ENCODE assay signal across 24 cellular contexts in the genomic region with DNA sequence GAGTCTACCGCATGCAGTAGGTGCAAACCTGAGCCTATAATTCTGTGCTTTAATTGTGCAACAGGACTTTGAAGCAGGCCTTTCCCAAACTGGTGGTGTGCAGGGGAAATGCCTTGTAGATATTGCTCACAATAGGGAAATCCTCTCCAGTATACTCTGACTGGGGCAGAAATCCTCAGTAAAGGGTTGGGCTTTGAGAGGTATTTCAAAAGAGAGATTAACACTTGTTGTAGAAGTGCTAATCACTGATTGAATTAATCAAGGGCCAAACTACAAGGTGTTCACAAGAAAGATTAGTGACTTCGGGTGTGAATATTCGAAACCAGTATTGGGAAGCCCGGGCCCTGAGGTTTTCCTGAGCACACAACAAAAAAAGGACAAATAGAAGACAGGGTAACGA. TPM values are rescaled to one million over a fixed set of nuclear protein-coding genes. Genes with fewer than 3 reads are reported as not detected.
A peak's percentile ranks its signal among the peaks of the same experiment; 100 is the strongest.
DNase-seq lines count a peak whose midpoint lies in the region; ATAC-seq, FAIRE-seq and TF ChIP-seq lines count a peak whose summit lies in the region.
"Had no signal": no experiment of that assay in that cellular context is flagged by ENCODE, and none has a peak within 500 bp of the region (broad histone marks: within the 10 kb centered on the region; RNA-seq: fewer than 3 reads in every experiment).

No MANE protein-coding gene starts in this region.

- H3K4me3 Mint-ChIP-seq in neural progenitor cell (no peak overlapping the region), T-cell (no peak overlapping the region)
- H3K4me3 Mint-ChIP-seq: CD8-positive, alpha-beta T cell had no signal

- H3K79me2 ChIP-seq in H1 (ENCODE audit: control insufficient read depth in 1 of 2, insufficient read depth in 2 of 2, low read length in 2 of 2) (no peaks in the 10 kb centered on the region), neural progenitor cell (ENCODE audit: low read depth) (no peaks in the 10 kb centered on the region)

- H3K4me3 ChIP-seq in BLaER1 (no peak overlapping the region), HUES48 (ENCODE audit: low read depth, low read length) (no peak overlapping the region), H1 (ENCODE audit: extremely low read depth in 1 of 4, insufficient read depth in 2 of 4, low read depth in 3 of 4, low read length in 4 of 4) (no peak overlapping the region), neural progenitor cell (no peak overlapping the region)
- H3K4me3 ChIP-seq: A549, HAP-1, Peyer's patch had no signal

- H2BK5ac ChIP-seq in H1 (ENCODE audit: low read depth, low read length), result no peak overlapping the region

- H4K8ac ChIP-seq in H1 (ENCODE audit: extremely low read depth, insufficient read depth, low read length), result no peak overlapping the region

- H4K5ac ChIP-seq in H1 (ENCODE audit: insufficient read length, low read depth, low read length), result no peak overlapping the region

- H3K9me3 ChIP-seq in BLaER1, result peaks cover 5% of the 10 kb centered on the region; the same call in 1 of the 2 replicates
- no peaks in the 10 kb centered on the region for H3K9me3 ChIP-seq in HUES48 (ENCODE audit: control insufficient read depth, insufficient read depth, low read length)
- no peaks in the 10 kb centered on the region for H3K9me3 ChIP-seq in H1 (ENCODE audit: insufficient read depth in 2 of 2, low read depth in 1 of 2, low read length in 1 of 2)
- H3K9me3 ChIP-seq in neural progenitor cell (ENCODE audit: low read depth), result no peaks in the 10 kb centered on the region
- H3K9me3 ChIP-seq: A549, BE2C, HAP-1, Peyer's patch had no signal

- no peak overlapping the region for H2BK120ac ChIP-seq in H1 (replicated peaks; ENCODE audit: low read depth, low read length)

- peaks cover 25% of the 10 kb centered on the region for H3K4me1 ChIP-seq in BLaER1
- peaks cover 28% of the 10 kb centered on the region for H3K4me1 ChIP-seq in HUES48 (ENCODE audit: control insufficient read depth, insufficient read depth, low read length)
- peaks cover 0 to 13% (median 9%) of the 10 kb centered on the region in 4 experiments; a peak in 4 of 7 replicates for H3K4me1 ChIP-seq in H1 (replicated peaks in 1 of 4; ENCODE audit: control insufficient read depth in 3 of 4, insufficient read depth in 4 of 4, low read length in 3 of 4)
- peaks cover 29% of the 10 kb centered on the region for H3K4me1 ChIP-seq in neural progenitor cell
- H3K4me1 ChIP-seq: A549, BE2C, HAP-1, Peyer's patch had no signal

- no peak overlapping the region for H2BK12ac ChIP-seq in H1 (ENCODE audit: low read depth, low read length)

- 0 out of 2 replicates have a peak overlapping the region, but pooled peaks have one; percentile 81 for H2BK15ac ChIP-seq in H1 (ENCODE audit: low read length)

- no peak overlapping the region for H2AK5ac ChIP-seq in H1 (ENCODE audit: low read depth, low read length)

- no peak overlapping the region for H2BK20ac ChIP-seq in H1 (ENCODE audit: low read length)

- H3F3A ChIP-seq in neural progenitor cell (ENCODE audit: low read depth), result peaks cover 24% of the 10 kb centered on the region

- H3K4me2 ChIP-seq in BLaER1, result peak overlapping the region; percentile 42
- H3K4me2 ChIP-seq in H1 (ENCODE audit: insufficient read depth in 1 of 2, low read depth in 2 of 2, low read length in 2 of 2), result no peak overlapping the region
- peak overlapping the region; percentile 37 for H3K4me2 ChIP-seq in neural progenitor cell
- H3K4me2 ChIP-seq: A549 had no signal

- H3K14ac ChIP-seq in H1 (ENCODE audit: insufficient read length), result no peak overlapping the region

- H4K20me1 ChIP-seq in BLaER1, result no peaks in the 10 kb centered on the region
- H4K20me1 ChIP-seq in H1 (replicated peaks in 1 of 2; ENCODE audit: control insufficient read depth in 1 of 2, insufficient read depth in 2 of 2, low read length in 2 of 2), result no peaks in the 10 kb centered on the region
- peaks cover 3% of the 10 kb centered on the region for H4K20me1 ChIP-seq in neural progenitor cell (ENCODE audit: low read depth)

- H3K56ac ChIP-seq in H1 (replicated peaks; ENCODE audit: insufficient read length, low read depth, low read length), result no peak overlapping the region

- no peak overlapping the region for H3K23ac ChIP-seq in H1 (ENCODE audit: insufficient read length)

- TF ChIP-seq RAD21 in H1 (IDR thresholded peaks at IDR 0.05 in 1 of 2, conservative IDR thresholded peaks at IDR 0.05 in 1 of 2; ENCODE audit: low read depth in 2 of 2, low read length in 2 of 2), result no peak

- no peak for TF ChIP-seq EP300 in H1 (IDR thresholded peaks at IDR 0.05; ENCODE audit: borderline replicate concordance in 1 of 2, low read depth in 2 of 2, low read length in 2 of 2)

- no peaks in the 10 kb centered on the region for H3K79me1 ChIP-seq in H1 (ENCODE audit: low read depth, low read length)

- H3K27ac Mint-ChIP-seq in neural progenitor cell (no peak overlapping the region), T-cell (no peak overlapping the region)
- H3K27ac Mint-ChIP-seq: CD8-positive, alpha-beta T cell had no signal

- TF ChIP-seq POLR2A in H1 (IDR thresholded peaks at IDR 0.05; ENCODE audit: control extremely low read depth in 1 of 2, low read depth in 2 of 2, low read length in 2 of 2), result no peak

- no peak overlapping the region for H4K91ac ChIP-seq in H1 (replicated peaks; ENCODE audit: insufficient read length, low read length)

- H3K4me1 Mint-ChIP-seq in neural progenitor cell (peaks cover 15% of the 10 kb centered on the region), T-cell (peaks cover 0 to 6% (median 0%) of the 10 kb centered on the region in 3 donors)

- no peak for FAIRE-seq in H1 (lab: Jason Lieb, UNC)
- FAIRE-seq: A549, GM12891, HTR-8/SVneo had no signal

- no peak overlapping the region for H3K4ac ChIP-seq in H1 (replicated peaks; ENCODE audit: insufficient read length, low read depth, low read length)

- TF ChIP-seq CTCF in H1 (IDR thresholded peaks at IDR 0.05; ENCODE audit: control extremely low read depth in 1 of 3, insufficient read depth in 1 of 3, low read depth in 1 of 3, low read length in 3 of 3) (no peak), neural progenitor cell (IDR thresholded peaks at IDR 0.05) (no peak)

- peak overlapping the region; percentile 48; the same call in 1 of the 2 replicates for H3K18ac ChIP-seq in H1 (ENCODE audit: extremely low read depth, low read length)

- ATAC-seq in T-cell (replicated peaks in 1 of 4) (no peak), HG03097 (IDR thresholded peaks at IDR 0.05; ENCODE audit: low FRiP score, unreplicated experiment) (no peak)
- ATAC-seq: A549; CD8-positive, alpha-beta T cell had no signal

- no peak overlapping the region for H3K9ac ChIP-seq in BLaER1
- H3K9ac ChIP-seq in HUES48 (ENCODE audit: low read depth, low read length), result no peak overlapping the region
- no peak overlapping the region for H3K9ac ChIP-seq in H1 (replicated peaks in 1 of 4; ENCODE audit: extremely low read depth in 1 of 4, low read depth in 3 of 4, low read length in 3 of 4)
- no peak overlapping the region for H3K9ac ChIP-seq in neural progenitor cell

- no peaks in the 10 kb centered on the region for H3K23me2 ChIP-seq in H1 (ENCODE audit: low read depth, low read length)

- H3K27ac ChIP-seq in BLaER1, result no peak overlapping the region
- peak overlapping the region; percentile 47 for H3K27ac ChIP-seq in HUES48 (ENCODE audit: low read depth, low read length)
- no peak overlapping the region for H3K27ac ChIP-seq in H1 (ENCODE audit: low read depth, low read length)
- H3K27ac ChIP-seq in neural progenitor cell, result peak overlapping the region; percentile 69
- H3K27ac ChIP-seq: A549 had no signal

- H3K36me3 ChIP-seq in BLaER1 (no peaks in the 10 kb centered on the region), HUES48 (ENCODE audit: control insufficient read depth, insufficient read depth, low read length) (no peaks in the 10 kb centered on the region), H1 (ENCODE audit: control insufficient read depth in 2 of 4, insufficient read depth in 4 of 4, low read length in 3 of 4) (no peaks in the 10 kb centered on the region), neural progenitor cell (no peaks in the 10 kb centered on the region)
- H3K36me3 ChIP-seq: BE2C, HAP-1, Peyer's patch had no signal

- WGBS in H1 (ENCODE audit: extremely low coverage in 1 of 2, insufficient coverage in 1 of 2, insufficient read length in 1 of 2, insufficient replicate concordance in 2 of 2, low coverage in 1 of 2, low lambda C conversion rate in 2 of 2, missing lambda C conversion rate in 1 of 2), 2 experiments, result 75% methylated on average over 5 of the region's 5 CpGs; no CpG with 5 or more reads in 1 of the 2 experiments

- peaks cover 4% of the 10 kb centered on the region for H3K9me3 Mint-ChIP-seq in neural progenitor cell
- H3K9me3 Mint-ChIP-seq in T-cell, result no peaks in the 10 kb centered on the region
- H3K9me3 Mint-ChIP-seq: CD8-positive, alpha-beta T cell had no signal

- H2AFZ ChIP-seq in H1 (ENCODE audit: low read length) (no peak overlapping the region), neural progenitor cell (replicated peaks) (no peak overlapping the region)

- no peak for DNase-seq in H1 (ENCODE audit: low read depth in 1 of 2, low spot score in 2 of 2)
- DNase-seq in neural progenitor cell (ENCODE audit: low spot score), result peak; percentile 65
- DNase-seq in activated effector memory CD4-positive, alpha-beta T cell treated with Interleukin-2 at 50 U/mL for 16 hours, result no peak
- no peak for DNase-seq in T-cell
- no peak for DNase-seq in HPDE6-E6E7 (ENCODE audit: extremely low spot score)
- DNase-seq: BE2C; CD8-positive, alpha-beta T cell; DND-41; IMR-90; NCI-H1048; NCI-H1417 treated with DMSO at 0.1 percent for 48 hours; NCI-H187; NCI-H2107; NCI-H226; NCI-H510A treated with DMSO at 0.1 percent for 48 hours; NCI-H748 treated with DMSO at 0.1 percent for 48 hours had no signal

- CTCF ChIA-PET in H1 (lab: Charles Lee; ENCODE audit: partially characterized antibody), result interaction anchor here (0.9 kb wide), 1 partner anchor 46 kb away, joined by 4 read pairs; no protein-coding TSS in a partner anchor
- CTCF ChIA-PET in T-cell (lab: Charles Lee), result no interaction called here

- H3K36me3 Mint-ChIP-seq in neural progenitor cell (no peaks in the 10 kb centered on the region), T-cell (no peaks in the 10 kb centered on the region)
- H3K36me3 Mint-ChIP-seq: CD8-positive, alpha-beta T cell had no signal

- H3K27me3 Mint-ChIP-seq in neural progenitor cell (ENCODE audit: insufficient read depth, low read depth) (peaks cover 13% of the 10 kb centered on the region), T-cell (peaks cover 9 to 29% of the 10 kb centered on the region in 2 donors)

- POLR2A ChIA-PET in H1 (lab: Charles Lee; ENCODE audit: partially characterized antibody), result no interaction called here
- POLR2A ChIA-PET in T-cell (lab: Charles Lee), result no interaction called here

- no peaks in the 10 kb centered on the region for H3K27me3 ChIP-seq in BLaER1
- H3K27me3 ChIP-seq in HUES48 (ENCODE audit: control insufficient read depth, insufficient read depth, low read length), result no peaks in the 10 kb centered on the region
- H3K27me3 ChIP-seq in H1 (replicated peaks in 1 of 4; ENCODE audit: control insufficient read depth in 3 of 4, extremely low read depth in 1 of 4, insufficient read depth in 3 of 4, low read length in 3 of 4), result no peaks in the 10 kb centered on the region; a peak in 1 of 7 replicates
- no peaks in the 10 kb centered on the region for H3K27me3 ChIP-seq in neural progenitor cell
- H3K27me3 ChIP-seq: BE2C, Peyer's patch had no signal

RNA-seq across cellular contexts. Expression of a gene that starts 58.5 kb away (rescaled TPM):
- 3.9 and 4.5 TPM in 2 replicates for total RNA-seq in H1 (2021; fragmentation: NEBNext Ultra II Directional; extraction: Animal tissue kit (Norgen Biotek cat#: 25700))
- polyA plus RNA-seq in H1 (2011; rRNA removed), result 0.80 and 1.7 TPM in 2 replicates
- 2.0 TPM for polyA plus RNA-seq in H1 (2011; cell fraction: cytosol; rRNA removed)
- 0.61 TPM for polyA plus RNA-seq in H1 (2011; cell fraction: nucleus; rRNA removed)
- polyA plus RNA-seq in H1 (2012, experiment 1 of 2), result 3.0 to 9.3 TPM (median 6.3 TPM) in 4 replicates
- 0.24 TPM for polyA plus RNA-seq in H1 (2012, experiment 2 of 2)
- polyA plus RNA-seq in H1 (2013, experiment 1 of 2), result 6.0 TPM
- 4.1 TPM for polyA plus RNA-seq in H1 (2013, experiment 2 of 2)
- 2.6 and 15.1 TPM in 2 replicates for polyA minus RNA-seq in H1 (2011; rRNA and poly(A)+ RNA removed)
- polyA minus RNA-seq in H1 (2011; cell fraction: cytosol; rRNA and poly(A)+ RNA removed), result 2.9 TPM
- 14.5 TPM for polyA minus RNA-seq in H1 (2011; cell fraction: nucleus; rRNA and poly(A)+ RNA removed)
- total RNA-seq in neural progenitor cell (ENCODE audit: low replicate concordance), result 17.3 and 25.6 TPM in 2 replicates
- total RNA-seq in T-cell, result 10 to 100 TPM in 2 of 5 donors, 1 to 10 TPM in 3; 8.7 to 13.3 (median 9.7) TPM

Comparison
In these comparisons a context has a peak if more than half of its experiments do, and no peak if none do; other contexts are left out.
1. H3K27ac ChIP-seq: peak in HUES48 (single experiment) and neural progenitor cell (single experiment); none in BLaER1 (single experiment) and H1 (single experiment).
2. H3K4me2 ChIP-seq: peak in BLaER1 (single experiment) and neural progenitor cell (single experiment); none in H1 (0 of 2).